Comparison of ENCODE assay signal across 2 cellular contexts in genomic region chr1:29682171-29682917, GRCh38.
TF ChIP-seq lines count a peak whose summit lies in the region.

No MANE protein-coding gene starts in this region.

TF ChIP-seq in GM23338, 12 proteins besides CTCF, POLR2A, EP300 and RAD21:
- TF ChIP-seq ZNF331 (CRISPR knock-in tag; IDR thresholded peaks at IDR 0.05; ENCODE audit: low read depth) (no peak), CREB1 (CRISPR knock-in tag; IDR thresholded peaks at IDR 0.05; ENCODE audit: low read depth) (no peak)

TF ChIP-seq in IMR-90, 13 proteins besides CTCF, POLR2A, EP300 and RAD21:
- no peak for TF ChIP-seq NFE2L2 (IDR thresholded peaks at IDR 0.05; ENCODE audit: low read depth, low read length)
- no peak for TF ChIP-seq CEBPB (IDR thresholded peaks at IDR 0.05; ENCODE audit: low read depth, low read length)
- TF ChIP-seq CHD1 (IDR thresholded peaks at IDR 0.05; ENCODE audit: low read depth, low read length), result no peak
- TF ChIP-seq RCOR1 (IDR thresholded peaks at IDR 0.05; ENCODE audit: insufficient replicate concordance, low read length), result no peak
- no peak for TF ChIP-seq SMC3 (IDR thresholded peaks at IDR 0.05; ENCODE audit: low read depth, low read length)
- TF ChIP-seq MAZ (IDR thresholded peaks at IDR 0.05; ENCODE audit: borderline replicate concordance, low read depth, low read length), result no peak
- TF ChIP-seq, protein P1, sequence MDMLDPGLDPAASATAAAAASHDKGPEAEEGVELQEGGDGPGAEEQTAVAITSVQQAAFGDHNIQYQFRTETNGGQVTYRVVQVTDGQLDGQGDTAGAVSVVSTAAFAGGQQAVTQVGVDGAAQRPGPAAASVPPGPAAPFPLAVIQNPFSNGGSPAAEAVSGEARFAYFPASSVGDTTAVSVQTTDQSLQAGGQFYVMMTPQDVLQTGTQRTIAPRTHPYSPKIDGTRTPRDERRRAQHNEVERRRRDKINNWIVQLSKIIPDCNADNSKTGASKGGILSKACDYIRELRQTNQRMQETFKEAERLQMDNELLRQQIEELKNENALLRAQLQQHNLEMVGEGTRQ (IDR thresholded peaks at IDR 0.05; ENCODE audit: low read depth, low read length), result no peak
- TF ChIP-seq RFX5 (IDR thresholded peaks at IDR 0.05; ENCODE audit: low read depth, low read length), result no peak
- TF ChIP-seq MXI1 (IDR thresholded peaks at IDR 0.05; ENCODE audit: borderline replicate concordance, low read depth, low read length), result no peak
- no peak for TF ChIP-seq BHLHE40 (IDR thresholded peaks at IDR 0.05; ENCODE audit: low read depth, low read length)
- no peak for TF ChIP-seq ELK1 (IDR thresholded peaks at IDR 0.05; ENCODE audit: borderline replicate concordance, low read depth, low read length)
- no peak for TF ChIP-seq FOS (IDR thresholded peaks at IDR 0.05; ENCODE audit: low read depth, low read length)
- no peak for TF ChIP-seq MAFK (IDR thresholded peaks at IDR 0.05; ENCODE audit: low read depth, low read length)
TF ChIP-seq in IMR-90: peak in this region for 0.
